Comparison of ENCODE assay signal across 1 cellular context in the genomic region with DNA sequence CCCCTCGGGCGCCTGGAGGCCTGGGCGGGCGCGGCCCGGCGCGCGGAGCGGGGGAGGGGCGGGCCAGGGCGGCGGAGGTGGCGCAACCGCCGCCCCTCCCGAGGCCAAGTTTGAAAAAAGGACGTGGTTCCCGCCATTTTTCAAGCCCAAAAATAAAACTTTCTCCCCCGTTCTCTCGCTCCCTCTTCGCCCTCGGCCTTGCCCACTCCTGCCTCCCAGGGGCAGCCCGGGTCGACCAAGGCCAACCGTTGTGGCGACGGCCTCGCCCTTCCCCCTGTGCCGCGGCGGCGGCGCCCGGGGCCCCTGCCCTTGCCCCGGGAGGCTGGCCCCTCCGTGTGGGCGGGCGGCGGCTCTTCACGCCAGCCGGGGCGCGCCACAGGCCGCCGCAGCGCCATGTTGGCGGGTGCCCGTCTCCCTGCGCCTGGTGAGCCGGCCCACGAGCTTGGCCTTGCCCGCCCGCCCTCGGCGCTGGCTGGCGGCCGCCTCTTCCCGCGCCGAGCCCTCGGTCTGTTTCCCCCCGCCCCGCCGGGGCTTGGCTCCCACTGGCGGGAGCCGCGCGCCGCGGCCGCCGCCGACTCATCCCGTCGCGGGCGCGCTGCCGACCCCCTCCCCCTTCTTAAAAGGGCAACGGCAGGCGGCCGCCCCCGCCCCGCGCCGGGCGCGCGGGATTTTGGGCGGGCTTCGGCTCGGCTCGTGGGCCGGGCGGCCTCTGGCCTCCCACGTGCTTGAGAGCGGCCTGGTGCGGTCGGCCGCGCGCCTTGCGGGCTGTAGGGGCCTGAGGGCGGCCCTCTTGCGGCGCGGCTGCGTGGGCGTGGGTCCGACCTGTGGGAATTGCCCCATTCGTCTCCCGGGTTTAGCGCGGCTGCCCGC.
TF ChIP-seq lines count a peak whose summit lies in the region.

No MANE protein-coding gene starts in this region.

TF ChIP-seq in A549, 52 proteins besides CTCF, POLR2A, EP300 and RAD21 (continued from another document):
- TF ChIP-seq GATA3 (IDR thresholded peaks at IDR 0.05; ENCODE audit: borderline replicate concordance) (peak; percentile 6; the same call in 1 of the 2 replicates), HMGXB4 (CRISPR knock-in tag; IDR thresholded peaks at IDR 0.05; ENCODE audit: borderline replicate concordance) (no peak), FOSL2 (IDR thresholded peaks at IDR 0.05) (no peak), FOSL2 (CRISPR knock-in tag; IDR thresholded peaks at IDR 0.05) (peak; percentile 47), KDM5A (IDR thresholded peaks at IDR 0.05) (no peak), RFX5 (IDR thresholded peaks at IDR 0.05) (no peak), ZSCAN20 (CRISPR knock-in tag; IDR thresholded peaks at IDR 0.05) (no peak), HEYL (CRISPR knock-in tag; IDR thresholded peaks at IDR 0.05) (peak; percentile 51; the same call in 1 of the 2 replicates), NFE2L2 (conservative IDR thresholded peaks at IDR 0.05; ENCODE audit: low read length) (no peak), ATOH8 (CRISPR knock-in tag; IDR thresholded peaks at IDR 0.05; ENCODE audit: low read depth) (peak; percentile 96), EHMT2 (IDR thresholded peaks at IDR 0.05; ENCODE audit: low read depth) (no peak), TFCP2L1 (CRISPR knock-in tag; IDR thresholded peaks at IDR 0.05) (0 out of 2 replicates have a peak, but pooled peaks have one; percentile 28), HOXB13 (CRISPR knock-in tag; IDR thresholded peaks at IDR 0.05; ENCODE audit: low read depth) (peak; percentile 70; the same call in 1 of the 2 replicates), PHF8 (IDR thresholded peaks at IDR 0.05; ENCODE audit: borderline replicate concordance, low read depth) (0 out of 2 replicates have a peak, but pooled peaks have one; percentile 12), RARB (CRISPR knock-in tag; IDR thresholded peaks at IDR 0.05) (no peak), RNF2 (IDR thresholded peaks at IDR 0.05; ENCODE audit: borderline replicate concordance, low read depth) (no peak; the same call in 1 of the 2 replicates), KDM1A (IDR thresholded peaks at IDR 0.05; ENCODE audit: low read depth) (no peak), ELK1 (IDR thresholded peaks at IDR 0.05; ENCODE audit: low read depth, low read length) (no peak), FOXS1 (CRISPR knock-in tag; IDR thresholded peaks at IDR 0.05) (peak; percentile 86; the same call in 1 of the 2 replicates), CHD2 (IDR thresholded peaks at IDR 0.05; ENCODE audit: low read length, partially characterized antibody) (no peak), JUN (IDR thresholded peaks at IDR 0.05) (peak; percentile 70 to 74; a peak in 4 of 5 replicates), BHLHE40 (IDR thresholded peaks at IDR 0.05; ENCODE audit: low read depth, low read length) (no peak), EHF (CRISPR knock-in tag; IDR thresholded peaks at IDR 0.05) (peak; percentile 73; the same call in 1 of the 2 replicates), CEBPB (IDR thresholded peaks at IDR 0.05) (peak; percentile 84), HOXB5 (CRISPR knock-in tag; IDR thresholded peaks at IDR 0.05) (peak; percentile 89), NPAS2 (CRISPR knock-in tag; IDR thresholded peaks at IDR 0.05; ENCODE audit: borderline replicate concordance) (peak; percentile 65), ZC3H11A (IDR thresholded peaks at IDR 0.05) (no peak)
- TF ChIP-seq, protein P1, sequence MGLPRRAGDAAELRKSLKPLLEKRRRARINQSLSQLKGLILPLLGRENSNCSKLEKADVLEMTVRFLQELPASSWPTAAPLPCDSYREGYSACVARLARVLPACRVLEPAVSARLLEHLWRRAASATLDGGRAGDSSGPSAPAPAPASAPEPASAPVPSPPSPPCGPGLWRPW (IDR thresholded peaks at IDR 0.05) = no peak
- TF ChIP-seq, protein P2, sequence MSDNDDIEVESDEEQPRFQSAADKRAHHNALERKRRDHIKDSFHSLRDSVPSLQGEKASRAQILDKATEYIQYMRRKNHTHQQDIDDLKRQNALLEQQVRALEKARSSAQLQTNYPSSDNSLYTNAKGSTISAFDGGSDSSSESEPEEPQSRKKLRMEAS (IDR thresholded peaks at IDR 0.05) = peak; percentile 63; the same call in 1 of the 2 replicates
- TF ChIP-seq, protein P3, sequence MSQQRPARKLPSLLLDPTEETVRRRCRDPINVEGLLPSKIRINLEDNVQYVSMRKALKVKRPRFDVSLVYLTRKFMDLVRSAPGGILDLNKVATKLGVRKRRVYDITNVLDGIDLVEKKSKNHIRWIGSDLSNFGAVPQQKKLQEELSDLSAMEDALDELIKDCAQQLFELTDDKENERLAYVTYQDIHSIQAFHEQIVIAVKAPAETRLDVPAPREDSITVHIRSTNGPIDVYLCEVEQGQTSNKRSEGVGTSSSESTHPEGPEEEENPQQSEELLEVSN (IDR thresholded peaks at IDR 0.05; ENCODE audit: borderline replicate concordance, low read depth) = peak; percentile 92
